8 cellular contexts compared by ENCODE assay signal in genomic region chr1:15617173-15617873, GRCh38.
DNase-seq lines count a peak whose midpoint lies in the region; ATAC-seq and TF ChIP-seq lines count a peak whose summit lies in the region.

Gene DDI2, plus strand, starts transcription at chr1:15617458. Its CDS starts 213 bp downstream, at chr1:15617671.

- ATAC-seq in GM18505 (IDR thresholded peaks at IDR 0.05; ENCODE audit: unreplicated experiment): peak; percentile 81
- ATAC-seq in HG02981 (IDR thresholded peaks at IDR 0.05; ENCODE audit: unreplicated experiment): peak; percentile 58

- peak; percentile 85 for TF ChIP-seq POLR2A in GM18505 (IDR thresholded peaks at IDR 0.05; ENCODE audit: borderline replicate concordance, extremely low read depth, insufficient read depth, insufficient read length)

- DNase-seq in NCI-H2081 (lab: John Stamatoyannopoulos, UW): peak; percentile 96
- DNase-seq in T1000 (lab: John Stamatoyannopoulos, UW): peak; percentile 97
- DNase-seq in astrocyte of the hippocampus (ENCODE audit: low read depth, low spot score): peak; percentile 100
- DNase-seq in hippocampal formation (lab: John Stamatoyannopoulos, UW): peak; percentile 92 to 97
- peak; percentile 90 for DNase-seq in retina
- DNase-seq in OCI-M2 (lab: John Stamatoyannopoulos, UW; ENCODE audit: unreplicated experiment): no peak
